In the genomic region with DNA sequence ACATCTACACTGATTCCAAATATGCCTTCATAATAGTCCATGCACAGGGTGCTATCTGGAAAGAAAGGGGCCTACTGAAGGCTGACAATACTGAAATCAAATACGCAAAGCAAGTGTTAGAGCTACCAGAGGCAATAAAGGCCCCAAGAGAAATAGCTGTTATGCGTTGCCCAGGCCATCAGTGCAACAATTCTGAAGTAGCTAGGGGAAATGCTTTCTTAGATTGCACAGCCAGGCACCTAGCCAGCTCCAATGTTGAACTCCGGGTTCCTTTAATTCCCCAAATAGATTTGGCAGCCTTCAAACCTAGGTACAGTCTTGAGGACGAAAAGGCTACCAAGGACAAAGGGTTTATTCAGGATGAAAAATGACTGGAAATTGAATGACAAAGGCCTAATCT, we compare ENCODE assay signal across 16 cellular contexts.
"Had no signal": no experiment of that assay in that cellular context is flagged by ENCODE, and none has a peak within 500 bp of the region (broad histone marks: within the 10 kb centered on the region; RNA-seq: fewer than 3 reads in every experiment).

No MANE protein-coding gene starts in this region.

- H3K4me3 ChIP-seq: colonic mucosa, esophagus muscularis mucosa, gastroesophageal sphincter, heart right ventricle, psoas muscle, smooth muscle cell, testis, tibial artery had no signal

- H3K4me3 Mint-ChIP-seq: central memory CD8-positive, alpha-beta T cell; dendritic cell treated with granulocyte-macrophage colony-stimulating factor and Interleukin-4, amounts not matched to agents 40 ng/mL and 50 ng/mL, for 4 days; naive thymus-derived CD4-positive, alpha-beta T cell; nephron progenitor cell; stimulated activated naive CD8-positive, alpha-beta T cell treated with anti-CD3 and anti-CD28 coated beads, Interleukin-15, amount 100 ng/mL, for 72 hours; type B pancreatic cell had no signal

- H3K36me3 Mint-ChIP-seq: naive thymus-derived CD4-positive, alpha-beta T cell; type B pancreatic cell had no signal

- FAIRE-seq: islet of Langerhans had no signal

- H3K27ac Mint-ChIP-seq: dendritic cell treated with granulocyte-macrophage colony-stimulating factor and Interleukin-4, amounts not matched to agents 40 ng/mL and 50 ng/mL, for 4 days; naive thymus-derived CD4-positive, alpha-beta T cell; nephron progenitor cell; stimulated activated naive CD8-positive, alpha-beta T cell treated with anti-CD3 and anti-CD28 coated beads, Interleukin-15, amount 100 ng/mL, for 72 hours; type B pancreatic cell had no signal

- H3K27ac ChIP-seq: colonic mucosa, esophagus muscularis mucosa, foreskin keratinocyte, gastroesophageal sphincter, heart right ventricle, psoas muscle, testis, tibial artery had no signal

- H3K27me3 ChIP-seq: colonic mucosa, esophagus muscularis mucosa, foreskin keratinocyte, gastroesophageal sphincter, heart right ventricle, testis, tibial artery had no signal

- H3K4me1 ChIP-seq: colonic mucosa, foreskin keratinocyte had no signal

- H3K36me3 ChIP-seq: colonic mucosa, esophagus muscularis mucosa, gastroesophageal sphincter, heart right ventricle, tibial artery had no signal

- H3K9me3 ChIP-seq: colonic mucosa, esophagus muscularis mucosa, gastroesophageal sphincter, heart right ventricle, psoas muscle, testis, tibial artery had no signal

- H3K4me1 Mint-ChIP-seq: central memory CD8-positive, alpha-beta T cell; naive thymus-derived CD4-positive, alpha-beta T cell; stimulated activated naive CD8-positive, alpha-beta T cell treated with anti-CD3 and anti-CD28 coated beads, Interleukin-15, amount 100 ng/mL, for 72 hours had no signal

- DNase-seq: foreskin keratinocyte, psoas muscle, testis, tibial artery had no signal

- H3K9me3 Mint-ChIP-seq: central memory CD8-positive, alpha-beta T cell; dendritic cell treated with granulocyte-macrophage colony-stimulating factor and Interleukin-4, amounts not matched to agents 40 ng/mL and 50 ng/mL, for 4 days; stimulated activated naive CD8-positive, alpha-beta T cell treated with anti-CD3 and anti-CD28 coated beads, Interleukin-15, amount 100 ng/mL, for 72 hours; type B pancreatic cell had no signal

- H3K27me3 Mint-ChIP-seq: central memory CD8-positive, alpha-beta T cell; dendritic cell treated with granulocyte-macrophage colony-stimulating factor and Interleukin-4, amounts not matched to agents 40 ng/mL and 50 ng/mL, for 4 days; stimulated activated naive CD8-positive, alpha-beta T cell treated with anti-CD3 and anti-CD28 coated beads, Interleukin-15, amount 100 ng/mL, for 72 hours; type B pancreatic cell had no signal
